Comparison of ENCODE assay signal across 9 cellular contexts in the genomic region with DNA sequence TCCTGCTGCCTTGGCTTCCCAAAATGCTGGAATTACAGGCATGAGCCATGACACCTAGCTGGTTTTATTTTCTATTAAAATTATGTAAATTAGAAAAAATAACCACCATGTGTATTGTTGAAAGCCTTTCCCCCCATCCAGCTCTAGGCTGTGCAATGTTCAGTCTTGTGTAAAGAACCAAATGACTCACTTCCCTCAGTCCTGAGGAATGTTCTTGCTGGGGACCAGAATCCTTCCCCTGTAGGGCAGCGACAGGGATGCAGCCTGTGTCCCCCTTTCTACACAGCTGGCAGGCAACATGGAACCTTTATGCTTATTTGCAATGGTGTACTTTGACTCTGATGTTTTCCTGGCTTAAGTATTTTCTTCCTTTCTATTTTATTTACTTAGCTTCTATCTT. TPM values are rescaled to one million over a fixed set of nuclear protein-coding genes. Genes with fewer than 3 reads are reported as not detected.
DNase-seq lines count a peak whose midpoint lies in the region; ATAC-seq, FAIRE-seq and TF ChIP-seq lines count a peak whose summit lies in the region.
"Had no signal": no experiment of that assay in that cellular context is flagged by ENCODE, and none has a peak within 500 bp of the region (broad histone marks: within the 10 kb centered on the region; RNA-seq: fewer than 3 reads in every experiment).

No MANE protein-coding gene starts in this region.

- TF ChIP-seq CTCF in K562 (IDR thresholded peaks at IDR 0.05 in 2 of 3, conservative IDR thresholded peaks at IDR 0.05 in 1 of 3; ENCODE audit: insufficient read depth in 2 of 3, low read depth in 1 of 3, low read length in 3 of 3) (no peak), lower lobe of right lung (IDR thresholded peaks at IDR 0.05) (no peak)

- TF ChIP-seq EP300 in K562 (IDR thresholded peaks at IDR 0.05; ENCODE audit: low read length), result no peak

- H3K9me1 ChIP-seq in K562 (ENCODE audit: control insufficient read depth, insufficient read depth, low read length), result no peaks in the 10 kb centered on the region

- in situ Hi-C loops in K562 (cut with MboI), result no loop called here

- H3K27me3 ChIP-seq in K562 (ENCODE audit: control insufficient read depth in 2 of 2, insufficient read depth in 2 of 2, low read length in 2 of 2) (peaks cover 0 to 12% of the 10 kb centered on the region in 2 experiments; a peak in 2 of 5 replicates), lower lobe of right lung (ENCODE audit: low read depth) (no peaks in the 10 kb centered on the region)

- CTCF ChIA-PET in K562 (lab: Yijun Ruan, JAX; ENCODE audit: low intra/inter-chr PET ratio), result no interaction called here

- H3K9ac ChIP-seq in K562 (ENCODE audit: insufficient read depth in 1 of 2, low read depth in 2 of 2, low read length in 2 of 2), result no peak overlapping the region

- H3K36me3 ChIP-seq in K562 (ENCODE audit: control insufficient read depth, insufficient read depth, low read length) (no peaks in the 10 kb centered on the region), lower lobe of right lung (peaks cover 9% of the 10 kb centered on the region)

- no peak for TF ChIP-seq RAD21 in K562 (CRISPR knock-in tag; conservative IDR thresholded peaks at IDR 0.05 in 1 of 2, IDR thresholded peaks at IDR 0.05 in 1 of 2)

- POLR2A ChIA-PET in K562 (lab: Yijun Ruan, JAX), result interaction anchor here (1.1 to 2.0 kb wide), 3 partner anchors 11 to 87 kb away, joined by 3 to 4 read pairs (median 3); no protein-coding TSS in a partner anchor

- H3K4me3 ChIP-seq in K562 (no peak overlapping the region), lower lobe of right lung (no peak overlapping the region)

- no peaks in the 10 kb centered on the region for H4K20me1 ChIP-seq in K562 (replicated peaks; ENCODE audit: control insufficient read depth, insufficient read depth, low read length)

- no peak for FAIRE-seq in K562 (lab: Jason Lieb, UNC)

- intact Hi-C loops in K562 (cut with micrococcal nuclease) (loop anchor here (10.0 kb wide), 1 partner anchor 130 kb away; no protein-coding TSS in a partner anchor), lower lobe of right lung (cut with DNase I) (no loop called here)

- BruUV-seq in K562 (replicated peaks; lab: Mats Ljungman, UMichigan), result no TSS peak

- H3K9me3 ChIP-seq in K562 (replicated peaks; ENCODE audit: control insufficient read depth, insufficient read depth, low read depth, low read length), result no peaks in the 10 kb centered on the region
- H3K9me3 ChIP-seq in lower lobe of right lung, result no peaks in the 10 kb centered on the region

- no peaks in the 10 kb centered on the region for H3K79me2 ChIP-seq in K562 (ENCODE audit: control insufficient read depth, insufficient read depth, low read length)

- 0% methylated on average over 1 of the region's 1 CpG for WGBS in K562 (ENCODE audit: insufficient coverage, low coverage, missing lambda C conversion rate)

- TF ChIP-seq POLR2A in K562 (conservative IDR thresholded peaks at IDR 0.05), result no peak

- H3K4me1 ChIP-seq in K562 (replicated peaks in 1 of 2; ENCODE audit: control insufficient read depth in 2 of 2, insufficient read depth in 2 of 2, low read length in 2 of 2) (peaks cover 0 to 5% of the 10 kb centered on the region in 2 experiments; a peak in 3 of 5 replicates), lower lobe of right lung (no peaks in the 10 kb centered on the region)

- no peak overlapping the region for H3K4me2 ChIP-seq in K562 (ENCODE audit: insufficient read depth, low read length)

- H2AFZ ChIP-seq in K562 (ENCODE audit: low read depth, low read length), result no peak overlapping the region

- ATAC-seq in GM18502 (IDR thresholded peaks at IDR 0.05; ENCODE audit: poor library complexity, unreplicated experiment), result peak; percentile 52
- peak; percentile 72 for ATAC-seq in K562
- peak; percentile 54 to 65 for ATAC-seq in lower lobe of right lung

- peak; percentile 80 for DNase-seq in LHCN-M2 (ENCODE audit: low read depth)
- no peak for DNase-seq in K562 (ENCODE audit: extremely low read depth in 1 of 4, low spot score in 3 of 4)
- DNase-seq in lower lobe of right lung, result no peak
- no peak for DNase-seq in stimulated activated CD8-positive, alpha-beta memory T cell treated with anti-CD3 and anti-CD28 coated beads, Interleukin-4, amount 100 ng/mL, for 48 hours
- DNase-seq in NCI-H146 treated with DMSO at 0.1 percent for 48 hours (lab: John Stamatoyannopoulos, UW; ENCODE audit: unreplicated experiment), result no peak
- DNase-seq in NCI-H69 (lab: John Stamatoyannopoulos, UW), result no peak
- no peak for DNase-seq in activated CD4-positive, CD25-positive, alpha-beta regulatory T cell treated with anti-CD3 and anti-CD28 coated beads, Interleukin-2, amount 50 U/mL, for 72 hours
- DNase-seq: GOT3 had no signal

- no peak overlapping the region for H3K27ac ChIP-seq in K562 (ENCODE audit: extremely low read depth, low read depth, low read length)
- H3K27ac ChIP-seq in lower lobe of right lung, result no peak overlapping the region

TF ChIP-seq in K562, 482 proteins besides CTCF, POLR2A, EP300 and RAD21:
- TF ChIP-seq SMARCA5 (IDR thresholded peaks at IDR 0.05) (no peak), PTTG1 (tag; IDR thresholded peaks at IDR 0.05; ENCODE audit: low read depth) (no peak), NUFIP1 (IDR thresholded peaks at IDR 0.05; ENCODE audit: partially characterized antibody) (no peak), RBFOX2 (IDR thresholded peaks at IDR 0.05; ENCODE audit: low read depth, low read length) (no peak), JUNB (CRISPR knock-in tag; conservative IDR thresholded peaks at IDR 0.05) (no peak), ZNF57 (CRISPR knock-in tag; IDR thresholded peaks at IDR 0.05) (no peak), POLR2G (IDR thresholded peaks at IDR 0.05; ENCODE audit: low read depth, low read length) (no peak), KLF6 (CRISPR knock-in tag; IDR thresholded peaks at IDR 0.05; ENCODE audit: borderline replicate concordance) (no peak), GTF2F1 (IDR thresholded peaks at IDR 0.05; ENCODE audit: low read depth, low read length) (no peak), ARHGAP35 (IDR thresholded peaks at IDR 0.05; ENCODE audit: partially characterized antibody) (no peak)
- TF ChIP-seq, protein P1, sequence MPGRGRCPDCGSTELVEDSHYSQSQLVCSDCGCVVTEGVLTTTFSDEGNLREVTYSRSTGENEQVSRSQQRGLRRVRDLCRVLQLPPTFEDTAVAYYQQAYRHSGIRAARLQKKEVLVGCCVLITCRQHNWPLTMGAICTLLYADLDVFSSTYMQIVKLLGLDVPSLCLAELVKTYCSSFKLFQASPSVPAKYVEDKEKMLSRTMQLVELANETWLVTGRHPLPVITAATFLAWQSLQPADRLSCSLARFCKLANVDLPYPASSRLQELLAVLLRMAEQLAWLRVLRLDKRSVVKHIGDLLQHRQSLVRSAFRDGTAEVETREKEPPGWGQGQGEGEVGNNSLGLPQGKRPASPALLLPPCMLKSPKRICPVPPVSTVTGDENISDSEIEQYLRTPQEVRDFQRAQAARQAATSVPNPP (IDR thresholded peaks at IDR 0.05; ENCODE audit: borderline replicate concordance, insufficient read depth, insufficient read length), result no peak
- TF ChIP-seq, protein P2, sequence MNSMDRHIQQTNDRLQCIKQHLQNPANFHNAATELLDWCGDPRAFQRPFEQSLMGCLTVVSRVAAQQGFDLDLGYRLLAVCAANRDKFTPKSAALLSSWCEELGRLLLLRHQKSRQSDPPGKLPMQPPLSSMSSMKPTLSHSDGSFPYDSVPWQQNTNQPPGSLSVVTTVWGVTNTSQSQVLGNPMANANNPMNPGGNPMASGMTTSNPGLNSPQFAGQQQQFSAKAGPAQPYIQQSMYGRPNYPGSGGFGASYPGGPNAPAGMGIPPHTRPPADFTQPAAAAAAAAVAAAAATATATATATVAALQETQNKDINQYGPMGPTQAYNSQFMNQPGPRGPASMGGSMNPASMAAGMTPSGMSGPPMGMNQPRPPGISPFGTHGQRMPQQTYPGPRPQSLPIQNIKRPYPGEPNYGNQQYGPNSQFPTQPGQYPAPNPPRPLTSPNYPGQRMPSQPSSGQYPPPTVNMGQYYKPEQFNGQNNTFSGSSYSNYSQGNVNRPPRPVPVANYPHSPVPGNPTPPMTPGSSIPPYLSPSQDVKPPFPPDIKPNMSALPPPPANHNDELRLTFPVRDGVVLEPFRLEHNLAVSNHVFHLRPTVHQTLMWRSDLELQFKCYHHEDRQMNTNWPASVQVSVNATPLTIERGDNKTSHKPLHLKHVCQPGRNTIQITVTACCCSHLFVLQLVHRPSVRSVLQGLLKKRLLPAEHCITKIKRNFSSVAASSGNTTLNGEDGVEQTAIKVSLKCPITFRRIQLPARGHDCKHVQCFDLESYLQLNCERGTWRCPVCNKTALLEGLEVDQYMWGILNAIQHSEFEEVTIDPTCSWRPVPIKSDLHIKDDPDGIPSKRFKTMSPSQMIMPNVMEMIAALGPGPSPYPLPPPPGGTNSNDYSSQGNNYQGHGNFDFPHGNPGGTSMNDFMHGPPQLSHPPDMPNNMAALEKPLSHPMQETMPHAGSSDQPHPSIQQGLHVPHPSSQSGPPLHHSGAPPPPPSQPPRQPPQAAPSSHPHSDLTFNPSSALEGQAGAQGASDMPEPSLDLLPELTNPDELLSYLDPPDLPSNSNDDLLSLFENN (IDR thresholded peaks at IDR 0.05; ENCODE audit: low read depth in 2 of 2, low read length in 2 of 2), result no peak

RNA-seq across cellular contexts. Expression of gene AOX1, which starts 29.4 kb away (rescaled TPM):
- total RNA-seq in LHCN-M2 (2014; rRNA removed) (41.5 and 43.0 TPM in 2 replicates), K562 (2014; rRNA removed) (0.16 TPM in 1 of 2 replicates, not detected in the other), K562 (2014; rRNA removed; fragmentation: Illumina TruSeq; extraction: Trizol) (not detected in 2 replicates), K562 (2015; rRNA removed; fragmentation: Illumina TruSeq; extraction: Trizol) (not detected in 2 replicates), K562 (2021) (0.55 and 0.69 TPM in 2 replicates), lower lobe of right lung (36.7 TPM)
- 47.3 TPM for polyA plus RNA-seq in LHCN-M2 (2012)
- total RNA-seq in K562 (2011; cell fraction: chromatin; rRNA removed; ENCODE audit: low replicate concordance), result not detected in 2 replicates
- total RNA-seq in K562 (2011; cell fraction: nucleolus; rRNA removed), result 0.92 TPM in 1 of 2 replicates, not detected in the other
- total RNA-seq in K562 (2011; cell fraction: nucleoplasm; rRNA removed), result not detected in 2 replicates
- polyA plus RNA-seq in K562 (2011; rRNA removed) (0.10 and 0.20 TPM in 2 replicates), K562 (2014; fragmentation: Illumina TruSeq; extraction: Trizol) (not detected in 2 replicates), K562 (2014; fragmentation: Nextera tagmentation; extraction: Ambion mirVana) (under 1 TPM in 1 of 2 experiments, not detected in 1; 0.20 TPM), K562 (2014; rRNA removed) (not detected in 2 replicates)
- 0.06 and 0.55 TPM in 2 replicates for polyA plus RNA-seq in K562 (2011; cell fraction: cytosol; rRNA removed)
- 0.23 and 0.37 TPM in 2 replicates for polyA plus RNA-seq in K562 (2011; cell fraction: nucleus; rRNA removed)
- polyA plus RNA-seq in K562 (2012), result 0.05 TPM in 1 of 2 replicates, not detected in the other
- polyA minus RNA-seq in K562 (2011; rRNA and poly(A)+ RNA removed), result 0.04 and 0.63 TPM in 2 replicates
- 0.73 TPM in 1 of 2 replicates, not detected in the other for polyA minus RNA-seq in K562 (2011; cell fraction: cytosol; rRNA and poly(A)+ RNA removed)
- 0.11 and 0.13 TPM in 2 replicates for polyA minus RNA-seq in K562 (2011; cell fraction: nucleus; rRNA and poly(A)+ RNA removed)

Comparison
In these comparisons a context has a peak if more than half of its experiments do, and no peak if none do; other contexts are left out.
1. RNA of gene AOX1, which starts 29.4 kb away (total RNA-seq): 41.5 to 43.0 TPM in LHCN-M2 and 36.7 TPM in lower lobe of right lung (single experiment); 0.16 to 0.92 TPM in K562; every median in the first group is over 10 times any median in the second.
2. Peak in every context shown above with its lines, with median percentiles within 50 percentile points of each other: ATAC-seq.